Comparison of ENCODE assay signal across 10 cellular contexts in the genomic region with DNA sequence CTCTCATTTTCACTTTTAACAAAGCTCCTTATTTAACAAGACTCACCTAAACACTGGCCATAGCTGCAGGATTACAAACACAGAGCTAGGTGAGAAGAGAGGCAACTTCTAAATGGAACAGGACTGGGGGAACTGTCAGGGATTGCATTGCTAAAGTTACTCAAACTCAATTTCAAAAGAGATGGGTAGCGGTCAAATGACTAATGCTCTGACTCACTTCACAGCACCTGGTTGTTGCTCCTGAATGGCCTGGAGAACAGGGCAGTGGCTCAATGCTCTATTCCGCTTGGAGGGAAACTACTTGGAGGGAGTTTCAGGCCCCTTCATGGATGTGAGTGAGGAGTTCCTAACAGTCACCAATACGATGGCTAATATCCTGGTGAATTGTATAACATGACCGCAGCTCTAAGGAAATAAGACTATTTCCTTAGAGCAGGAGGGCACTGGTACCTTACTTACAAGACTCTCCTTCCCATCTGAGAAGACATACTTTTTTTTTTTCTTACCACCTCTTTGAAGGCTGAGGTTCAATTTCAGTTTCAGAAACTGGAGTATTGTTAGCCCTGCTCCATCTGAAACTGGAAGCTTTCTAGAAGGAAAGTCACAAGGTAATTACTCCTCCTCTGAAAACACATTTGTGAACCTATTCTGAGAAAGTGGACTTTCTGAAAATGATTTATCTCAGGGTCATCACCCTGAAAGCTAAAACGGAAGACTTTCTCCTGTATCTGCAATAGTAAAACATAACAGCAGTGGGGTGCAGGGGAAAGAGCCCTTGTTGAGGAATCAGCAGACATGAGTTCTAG. TPM values are rescaled to one million over a fixed set of nuclear protein-coding genes. Genes with fewer than 3 reads are reported as not detected.
A peak's percentile ranks its signal among the peaks of the same experiment; 100 is the strongest.
DNase-seq lines count a peak whose midpoint lies in the region; ATAC-seq and TF ChIP-seq lines count a peak whose summit lies in the region.
"Had no signal": no experiment of that assay in that cellular context is flagged by ENCODE, and none has a peak within 500 bp of the region (broad histone marks: within the 10 kb centered on the region; RNA-seq: fewer than 3 reads in every experiment).

No MANE protein-coding gene starts in this region.

- no peak for TF ChIP-seq CTCF in lower lobe of right lung (IDR thresholded peaks at IDR 0.05)

- ATAC-seq in GM18505 (IDR thresholded peaks at IDR 0.05; ENCODE audit: unreplicated experiment) = peak; percentile 82
- ATAC-seq in GM21526 (IDR thresholded peaks at IDR 0.05; ENCODE audit: low FRiP score, unreplicated experiment) = peak; percentile 70
- ATAC-seq in HG03460 (IDR thresholded peaks at IDR 0.05; ENCODE audit: unreplicated experiment) = peak; percentile 50
- no peak for ATAC-seq in lower lobe of right lung
- ATAC-seq in natural killer cell treated with Interleukin-12 subunit alpha and Interleukin-12 subunit beta and Interleukin-15 and Interleukin-18, amount 100 ng/mL, for 72 hours = no peak

- H3K4me3 ChIP-seq in lower lobe of right lung = no peak overlapping the region
- H3K4me3 ChIP-seq: skin epidermis had no signal

- no peaks in the 10 kb centered on the region for H3K4me1 ChIP-seq in lower lobe of right lung

- no peaks in the 10 kb centered on the region for H3K27me3 ChIP-seq in lower lobe of right lung (ENCODE audit: low read depth)

- no peak overlapping the region for H3K27ac Mint-ChIP-seq in natural killer cell treated with Interleukin-12 subunit alpha and Interleukin-12 subunit beta and Interleukin-15 and Interleukin-18, amount 100 ng/mL, for 72 hours

- intact Hi-C loops in lower lobe of right lung (cut with DNase I) = no loop called here

- peaks cover 0 to 11% of the 10 kb centered on the region in 2 donors for H3K27me3 Mint-ChIP-seq in natural killer cell treated with Interleukin-12 subunit alpha and Interleukin-12 subunit beta and Interleukin-15 and Interleukin-18, amount 100 ng/mL, for 72 hours

- H3K36me3 ChIP-seq in lower lobe of right lung = no peaks in the 10 kb centered on the region

- no peaks in the 10 kb centered on the region for H3K36me3 Mint-ChIP-seq in natural killer cell treated with Interleukin-12 subunit alpha and Interleukin-12 subunit beta and Interleukin-15 and Interleukin-18, amount 100 ng/mL, for 72 hours

- no peak for TF ChIP-seq POLR2A in GM18505 (IDR thresholded peaks at IDR 0.05; ENCODE audit: borderline replicate concordance, extremely low read depth, insufficient read depth, insufficient read length)

- H3K9me3 Mint-ChIP-seq in natural killer cell treated with Interleukin-12 subunit alpha and Interleukin-12 subunit beta and Interleukin-15 and Interleukin-18, amount 100 ng/mL, for 72 hours = no peaks in the 10 kb centered on the region

- no peaks in the 10 kb centered on the region for H3K4me1 Mint-ChIP-seq in natural killer cell treated with Interleukin-12 subunit alpha and Interleukin-12 subunit beta and Interleukin-15 and Interleukin-18, amount 100 ng/mL, for 72 hours (ENCODE audit: low read depth in 2 of 2)

- DNase-seq in glomerular visceral epithelial cell (ENCODE audit: extremely low spot score) = peak; percentile 83
- DNase-seq in NCI-H2107 treated with DMSO at 0.1 percent for 48 hours (lab: John Stamatoyannopoulos, UW; ENCODE audit: unreplicated experiment) = no peak
- DNase-seq in lower lobe of right lung = no peak
- DNase-seq in dermis blood vessel endothelial cell = no peak
- DNase-seq in natural killer cell treated with Interleukin-12 subunit alpha and Interleukin-12 subunit beta and Interleukin-15 and Interleukin-18, amount 100 ng/mL, for 72 hours (ENCODE audit: low spot score) = no peak
- DNase-seq: NCI-H187 treated with DMSO at 0.1 percent for 48 hours had no signal

- H3K27ac ChIP-seq in lower lobe of right lung = no peak overlapping the region
- H3K27ac ChIP-seq: skin epidermis had no signal

- H3K9me3 ChIP-seq in lower lobe of right lung = no peaks in the 10 kb centered on the region

- no peak overlapping the region for H3K4me3 Mint-ChIP-seq in natural killer cell treated with Interleukin-12 subunit alpha and Interleukin-12 subunit beta and Interleukin-15 and Interleukin-18, amount 100 ng/mL, for 72 hours

RNA-seq across cellular contexts. Expression of gene DPT, which starts 9.5 kb away (rescaled TPM):
- 18.6 TPM for total RNA-seq in lower lobe of right lung
- total RNA-seq in dermis blood vessel endothelial cell = not detected in 2 replicates
- not detected for total RNA-seq in natural killer cell treated with Interleukin-12 subunit alpha and Interleukin-12 subunit beta and Interleukin-15 and Interleukin-18, amount 100 ng/mL, for 72 hours

Comparison
In these comparisons a context has a peak if more than half of its experiments do, and no peak if none do; other contexts are left out.
1. ATAC-seq: peak in GM18505 (single experiment), GM21526 (single experiment) and HG03460 (single experiment); none in lower lobe of right lung (0 of 2) and natural killer cell treated with Interleukin-12 subunit alpha and Interleukin-12 subunit beta and Interleukin-15 and Interleukin-18, amount 100 ng/mL, for 72 hours (0 of 2).
2. RNA of gene DPT, which starts 9.5 kb away (total RNA-seq): 18.6 TPM in lower lobe of right lung (single experiment); not detected in dermis blood vessel endothelial cell and not detected in natural killer cell treated with Interleukin-12 subunit alpha and Interleukin-12 subunit beta and Interleukin-15 and Interleukin-18, amount 100 ng/mL, for 72 hours; every median in the first group is over 10 times any median in the second.